11 cellular contexts compared by ENCODE assay signal in the genomic region with DNA sequence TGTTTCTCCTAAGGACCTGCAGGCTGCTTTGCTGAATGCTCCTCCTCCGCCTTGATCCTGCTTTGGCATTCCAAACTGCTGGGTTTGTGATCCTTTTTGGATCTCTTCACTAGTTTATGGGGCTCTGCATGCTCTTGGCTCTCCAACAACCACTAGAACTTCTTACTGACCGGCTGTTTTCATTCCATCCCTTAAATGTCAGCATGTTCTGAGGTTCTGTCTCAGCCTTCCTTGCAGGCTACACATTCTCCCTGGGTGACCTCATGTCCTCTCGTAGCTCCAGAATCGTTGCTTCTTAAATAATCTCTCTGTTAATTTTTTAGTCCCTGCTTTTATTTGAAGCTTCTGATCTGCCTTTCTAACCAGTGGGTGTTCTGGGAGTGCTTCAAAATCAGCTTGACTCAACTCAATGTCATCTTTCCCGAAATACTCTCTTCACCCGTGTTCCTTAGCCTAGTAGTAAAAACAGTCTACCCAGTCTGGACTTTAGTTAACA.
A peak's percentile ranks its signal among the peaks of the same experiment; 100 is the strongest.
DNase-seq lines count a peak whose midpoint lies in the region; ATAC-seq and TF ChIP-seq lines count a peak whose summit lies in the region.
"Had no signal": no experiment of that assay in that cellular context is flagged by ENCODE, and none has a peak within 500 bp of the region (broad histone marks: within the 10 kb centered on the region; RNA-seq: fewer than 3 reads in every experiment).

No MANE protein-coding gene starts in this region.

- in situ Hi-C loops in gastrocnemius medialis (cut with MboI; ENCODE audit: low sequenced_read_pairs in 4 of 4): loop anchor here in 3 of 4 donors (5.0 kb wide), 1 partner anchor 1113 kb away; no protein-coding TSS in a partner anchor

- H3K9me3 ChIP-seq in heart left ventricle (peaks cover 0 to 3% (median 0%) of the 10 kb centered on the region in 12 donors), gastrocnemius medialis (no peaks in the 10 kb centered on the region)
- H3K9me3 ChIP-seq: spleen had no signal

- TF ChIP-seq CTCF in heart left ventricle (IDR thresholded peaks at IDR 0.05) (no peak), gastrocnemius medialis (IDR thresholded peaks at IDR 0.05 in 4 of 5, conservative IDR thresholded peaks at IDR 0.05 in 1 of 5) (no peak), omental fat pad (IDR thresholded peaks at IDR 0.05) (no peak)

- TF ChIP-seq POLR2A in heart left ventricle (IDR thresholded peaks at IDR 0.05) (no peak), gastrocnemius medialis (IDR thresholded peaks at IDR 0.05) (no peak)

- no peaks in the 10 kb centered on the region for H3K27me3 ChIP-seq in heart left ventricle
- no peaks in the 10 kb centered on the region for H3K27me3 ChIP-seq in gastrocnemius medialis

- no peaks in the 10 kb centered on the region for H3K36me3 ChIP-seq in heart left ventricle
- H3K36me3 ChIP-seq in gastrocnemius medialis: no peaks in the 10 kb centered on the region
- H3K36me3 ChIP-seq: spleen had no signal

- H3K4me3 ChIP-seq in heart left ventricle (peak overlapping the region in 1 of 12 donors; percentile 3), gastrocnemius medialis (no peak overlapping the region)
- H3K4me3 ChIP-seq: spleen had no signal

- DNase-seq in Ammon's horn (ENCODE audit: low spot score) (peak; percentile 22), amniotic epithelial cell (ENCODE audit: low read depth) (peak; percentile 23), heart left ventricle (peak in 2 of 5 donors; percentile 38 to 53), gastrocnemius medialis (peak in 1 of 2 donors; percentile 27), activated gamma-delta T cell (lab: John Stamatoyannopoulos, UW) (no peak), CD1c-positive myeloid dendritic cell (ENCODE audit: extremely low spot score) (no peak), omental fat pad (ENCODE audit: low spot score) (no peak)
- DNase-seq: activated CD4-positive, alpha-beta T cell treated with anti-CD3 and anti-CD28 coated beads, Interleukin-2, amount 10 ng/mL, durations not matched to agents 24 days and 14 days; activated naive CD4-positive, alpha-beta T cell treated with anti-CD3 and anti-CD28 coated beads, Interleukin-2, amount 10 ng/mL, durations not matched to agents 7 days and 5 days; spleen had no signal

- intact Hi-C loops in heart left ventricle (cut with DNase I): loop anchor here in 3 of 10 donors (5.0 to 10.0 kb wide), 3 partner anchors 1123 to 1370 kb away; no protein-coding TSS in a partner anchor
- intact Hi-C loops in gastrocnemius medialis (cut with DNase I; ENCODE audit: low total_unique reads): loop anchor here (5.0 kb wide), 1 partner anchor 1128 kb away; no protein-coding TSS in a partner anchor

- 46 to 59% (median 50%) methylated on average over 6 of the region's 6 CpGs for WGBS in heart left ventricle, 4 donors

- ATAC-seq in heart left ventricle (peak; percentile 80 to 96 (median 88)), gastrocnemius medialis (peak; percentile 51 to 63), omental fat pad (ENCODE audit: low FRiP score) (no peak), HG03280 (IDR thresholded peaks at IDR 0.05; ENCODE audit: unreplicated experiment) (no peak)

- H3K4me1 ChIP-seq in heart left ventricle (peaks cover 0 to 14% (median 0%) of the 10 kb centered on the region in 12 donors), gastrocnemius medialis (peaks cover 17 to 24% of the 10 kb centered on the region in 2 donors)
- H3K4me1 ChIP-seq: spleen had no signal

- H3K27ac ChIP-seq in heart left ventricle (peak overlapping the region in 11 of 12 donors; percentile 12 to 73 (median 41)), gastrocnemius medialis (peak overlapping the region in 3 of 4 donors; percentile 55 to 74 (median 62))
- H3K27ac ChIP-seq: spleen had no signal

Comparison
In these comparisons a context has a peak if more than half of its experiments do, and no peak if none do; other contexts are left out.
1. DNase-seq: peak in Ammon's horn (single experiment) and amniotic epithelial cell (single experiment); none in activated gamma-delta T cell (single experiment), CD1c-positive myeloid dendritic cell (single experiment) and omental fat pad (single experiment).
2. ATAC-seq: peak in heart left ventricle (4 of 4) and gastrocnemius medialis (2 of 2); none in omental fat pad (single experiment) and HG03280 (single experiment).